23 cellular contexts compared by ENCODE assay signal in genomic region chr6:168089186-168090063, GRCh38. TPM values are rescaled to one million over a fixed set of nuclear protein-coding genes. Genes with fewer than 3 reads are reported as not detected.
DNase-seq lines count a peak whose midpoint lies in the region; ATAC-seq and TF ChIP-seq lines count a peak whose summit lies in the region.
"Had no signal": no experiment of that assay in that cellular context is flagged by ENCODE, and none has a peak within 500 bp of the region (broad histone marks: within the 10 kb centered on the region; RNA-seq: fewer than 3 reads in every experiment).

No MANE protein-coding gene starts in this region.

- H3K4me1 Mint-ChIP-seq in endodermal cell (peaks cover 6% of the 10 kb centered on the region), natural killer cell (no peaks in the 10 kb centered on the region)
- H3K4me1 Mint-ChIP-seq: CD4-positive, CD25-positive, alpha-beta regulatory T cell; immature natural killer cell; stimulated activated naive B cell treated with anti-CD40 and anti-IgM and Interleukin-4, amounts not matched to agents 10 μg/mL and 1 μg/mL and 100 μg/mL, for 72 hours had no signal

- in situ Hi-C loops in HAP-1 (cut with MboI; ENCODE audit: low sequenced_read_pairs) = no loop called here

- no peaks in the 10 kb centered on the region for H3K36me3 ChIP-seq in endodermal cell (ENCODE audit: control insufficient read depth, insufficient read depth, low read length)
- H3K36me3 ChIP-seq in skeletal muscle tissue (ENCODE audit: control insufficient read depth in 3 of 3, insufficient read depth in 3 of 3, low read length in 3 of 3) = no peaks in the 10 kb centered on the region
- no peaks in the 10 kb centered on the region for H3K36me3 ChIP-seq in HAP-1 (replicated peaks)

- DNase-seq in Right ventricle myocardium inferior (ENCODE audit: missing footprints) = peak; percentile 57
- DNase-seq in left cardiac atrium = no peak
- peak; percentile 93 for DNase-seq in NCI-H2107 treated with DMSO at 0.1 percent for 48 hours (lab: John Stamatoyannopoulos, UW; ENCODE audit: unreplicated experiment)
- no peak for DNase-seq in endodermal cell
- DNase-seq in natural killer cell = no peak
- DNase-seq in GM19238 (ENCODE audit: insufficient read length, low spot score) = no peak
- DNase-seq in HAP-1 (ENCODE audit: low spot score in 2 of 2) = no peak
- DNase-seq: activated gamma-delta T cell; CD4-positive, CD25-positive, alpha-beta regulatory T cell; erythroblast; GOT3; immature natural killer cell; stimulated activated naive B cell treated with anti-CD40 and anti-IgM and Interleukin-4, amounts not matched to agents 10 μg/mL and 1 μg/mL and 100 μg/mL, for 72 hours had no signal

- ATAC-seq in Right ventricle myocardium inferior (no peak), left cardiac atrium (no peak), natural killer cell (no peak)
- ATAC-seq: A549; activated CD4-positive, CD25-positive, alpha-beta regulatory T cell treated with anti-CD3 and anti-CD28 coated beads, Interleukin-2, amount 50 U/mL, for 24 hours; stimulated activated naive B cell treated with anti-CD40 and anti-IgM and Interleukin-4, amounts not matched to agents 10 μg/mL and 1 μg/mL and 100 μg/mL, for 72 hours had no signal

- TF ChIP-seq CTCF in endodermal cell (conservative IDR thresholded peaks at IDR 0.05) (no peak), natural killer cell (IDR thresholded peaks at IDR 0.05) (no peak)

- H3K4me3 Mint-ChIP-seq in endodermal cell (no peak overlapping the region), natural killer cell (no peak overlapping the region)
- H3K4me3 Mint-ChIP-seq: CD4-positive, CD25-positive, alpha-beta regulatory T cell; immature natural killer cell; stimulated activated naive B cell treated with anti-CD40 and anti-IgM and Interleukin-4, amounts not matched to agents 10 μg/mL and 1 μg/mL and 100 μg/mL, for 72 hours had no signal

- H3K27me3 ChIP-seq in endodermal cell (ENCODE audit: control insufficient read depth, insufficient read depth, low read length, poor library complexity, severe bottlenecking) (no peaks in the 10 kb centered on the region), skeletal muscle tissue (ENCODE audit: control insufficient read depth in 3 of 3, insufficient read depth in 3 of 3, low read length in 3 of 3) (peaks cover 0 to 9% (median 3%) of the 10 kb centered on the region in 3 donors), HAP-1 (ENCODE audit: low read depth) (no peaks in the 10 kb centered on the region)

- no peaks in the 10 kb centered on the region for H3K27me3 Mint-ChIP-seq in endodermal cell (ENCODE audit: insufficient read depth)
- H3K27me3 Mint-ChIP-seq in natural killer cell (ENCODE audit: low read depth in 2 of 2) = no peaks in the 10 kb centered on the region
- H3K27me3 Mint-ChIP-seq: CD4-positive, CD25-positive, alpha-beta regulatory T cell; stimulated activated naive B cell treated with anti-CD40 and anti-IgM and Interleukin-4, amounts not matched to agents 10 μg/mL and 1 μg/mL and 100 μg/mL, for 72 hours; type B pancreatic cell had no signal

- no peaks in the 10 kb centered on the region for H3K9me3 ChIP-seq in endodermal cell (ENCODE audit: control insufficient read depth, low read length)
- peaks cover 0 to 4% (median 0%) of the 10 kb centered on the region in 3 donors for H3K9me3 ChIP-seq in skeletal muscle tissue (ENCODE audit: control insufficient read depth in 3 of 3, low read length in 3 of 3)
- H3K9me3 ChIP-seq in HAP-1 = no peaks in the 10 kb centered on the region
- H3K9me3 ChIP-seq: A549 had no signal

- H3K9me3 Mint-ChIP-seq in endodermal cell (peaks cover 3% of the 10 kb centered on the region), natural killer cell (no peaks in the 10 kb centered on the region)
- H3K9me3 Mint-ChIP-seq: immature natural killer cell, type B pancreatic cell had no signal

- 86 to 88% methylated on average over 32 to 34 of the region's 34 CpGs for WGBS in endodermal cell (ENCODE audit: insufficient coverage in 1 of 2, insufficient read length in 1 of 2), 2 experiments

- H3K27ac Mint-ChIP-seq in endodermal cell (peak overlapping the region; percentile 26), natural killer cell (no peak overlapping the region)
- H3K27ac Mint-ChIP-seq: immature natural killer cell; stimulated activated naive B cell treated with anti-CD40 and anti-IgM and Interleukin-4, amounts not matched to agents 10 μg/mL and 1 μg/mL and 100 μg/mL, for 72 hours had no signal

- H3K4me1 ChIP-seq in endodermal cell (ENCODE audit: control insufficient read depth, insufficient read depth, low read length) = peaks cover 9% of the 10 kb centered on the region
- peaks cover 12 to 20% (median 15%) of the 10 kb centered on the region in 3 donors for H3K4me1 ChIP-seq in skeletal muscle tissue (ENCODE audit: control insufficient read depth in 3 of 3, insufficient read depth in 3 of 3, low read length in 3 of 3)
- no peaks in the 10 kb centered on the region for H3K4me1 ChIP-seq in HAP-1
- H3K4me1 ChIP-seq: A549 had no signal

- H3K9ac ChIP-seq in endodermal cell (ENCODE audit: extremely low read depth, low read length, poor library complexity, severe bottlenecking) = no peak overlapping the region
- H3K9ac ChIP-seq in skeletal muscle tissue (ENCODE audit: low read depth in 1 of 3, low read length in 3 of 3) = no peak overlapping the region

- H3K4me3 ChIP-seq in endodermal cell (ENCODE audit: low read length) (no peak overlapping the region), skeletal muscle tissue (ENCODE audit: low read length in 3 of 3) (no peak overlapping the region), HAP-1 (no peak overlapping the region)
- H3K4me3 ChIP-seq: A549, smooth muscle cell had no signal

- intact Hi-C loops in Right ventricle myocardium inferior (cut with DNase I) = no loop called here
- intact Hi-C loops in left cardiac atrium (cut with DNase I) = no loop called here
- intact Hi-C loops in natural killer cell (cut with micrococcal nuclease) = no loop called here

- no peaks in the 10 kb centered on the region for H3K36me3 Mint-ChIP-seq in endodermal cell (ENCODE audit: low read depth)
- H3K36me3 Mint-ChIP-seq in natural killer cell = no peaks in the 10 kb centered on the region
- H3K36me3 Mint-ChIP-seq: CD4-positive, CD25-positive, alpha-beta regulatory T cell; immature natural killer cell; type B pancreatic cell had no signal

- H3K27ac ChIP-seq in endodermal cell (ENCODE audit: low read depth, low read length) = no peak overlapping the region
- H3K27ac ChIP-seq in skeletal muscle tissue (ENCODE audit: low read depth, low read length) = peak overlapping the region; percentile 47
- H3K27ac ChIP-seq: A549 had no signal

RNA-seq across cellular contexts. Expression of gene FRMD1, which starts 10.4 kb away (rescaled TPM):
- total RNA-seq in Right ventricle myocardium inferior (0.41 TPM), left cardiac atrium (under 1 TPM; 0.18 to 0.79 TPM), endodermal cell (not detected), skeletal muscle tissue (not detected), natural killer cell (not detected)
- not detected for polyA plus RNA-seq in endodermal cell (2013, experiment 1 of 2)
- 0.04 TPM for polyA plus RNA-seq in endodermal cell (2013, experiment 2 of 2)
- total RNA-seq: astrocyte; CD4-positive, CD25-positive, alpha-beta regulatory T cell; glomerular endothelial cell; HepG2; mononuclear cell; smooth muscle cell; T-helper 2 cell treated with Interferon-gamma antibody and Interleukin-4, amounts not matched to agents 100 ng/mL and 5 ng/mL, for 36 hours had no signal
- polyA plus RNA-seq: A549; CD4-positive, CD25-positive, alpha-beta regulatory T cell; immature natural killer cell; smooth muscle cell had no signal

Comparison
In these comparisons a context has a peak if more than half of its experiments do, and no peak if none do; other contexts are left out.
1. DNase-seq: peak in Right ventricle myocardium inferior (single experiment) and NCI-H2107 treated with DMSO at 0.1 percent for 48 hours (single experiment); none in left cardiac atrium (single experiment), endodermal cell (single experiment), natural killer cell (single experiment), GM19238 (single experiment) and HAP-1 (0 of 2).